In genomic region chr15:80844011-80844732, GRCh38 we compare ENCODE assay signal across 18 cellular contexts.
DNase-seq lines count a peak whose midpoint lies in the region; ATAC-seq and TF ChIP-seq lines count a peak whose summit lies in the region.
"Had no signal": no experiment of that assay in that cellular context is flagged by ENCODE, and none has a peak within 500 bp of the region (broad histone marks: within the 10 kb centered on the region; RNA-seq: fewer than 3 reads in every experiment).

No MANE protein-coding gene starts in this region.

- no peaks in the 10 kb centered on the region for H3K9me3 ChIP-seq in PC-9 (ENCODE audit: insufficient read depth, low read depth)
- H3K9me3 ChIP-seq: spleen, testis had no signal

- peaks cover 45% of the 10 kb centered on the region for H3F3A ChIP-seq in PC-9 (ENCODE audit: insufficient read depth, low read depth)
- H3F3A ChIP-seq in GM23338 (replicated peaks; ENCODE audit: low read depth), result no peaks in the 10 kb centered on the region

- H3K4me1 ChIP-seq in PC-9 (replicated peaks; ENCODE audit: insufficient read depth) (peaks cover 90% of the 10 kb centered on the region), GM23338 (ENCODE audit: insufficient read depth) (no peaks in the 10 kb centered on the region)
- H3K4me1 ChIP-seq: neural progenitor cell, testis had no signal

- H3K4me3 Mint-ChIP-seq in osteocyte (ENCODE audit: unreplicated experiment) (no peak overlapping the region), GM23338 (no peak overlapping the region)
- H3K4me3 Mint-ChIP-seq: activated T-cell treated with anti-CD3 and anti-CD28 coated beads, Interleukin-2, amount 50 U/mL, for 4 hours; CD8-positive, alpha-beta T cell; neural progenitor cell had no signal

- H3K27me3 Mint-ChIP-seq in osteocyte (ENCODE audit: unreplicated experiment), result no peaks in the 10 kb centered on the region
- H3K27me3 Mint-ChIP-seq in GM23338 (ENCODE audit: insufficient read depth, low read depth, poor library complexity), result peaks cover 12% of the 10 kb centered on the region

- CTCF ChIA-PET in PC-9 (lab: Charles Lee), result interaction anchor here (0.7 kb wide), 1 partner anchor 48 kb away, joined by 3 read pairs; no protein-coding TSS in a partner anchor

- TF ChIP-seq CTCF in PC-9 (conservative IDR thresholded peaks at IDR 0.05) (no peak), osteocyte (IDR thresholded peaks at IDR 0.05) (no peak), GM23338 (conservative IDR thresholded peaks at IDR 0.05; ENCODE audit: low read depth in 2 of 2) (no peak)

- H3K27ac ChIP-seq in PC-9, result peak overlapping the region; percentile 94
- H3K27ac ChIP-seq in GM23338 (ENCODE audit: low read depth), result no peak overlapping the region
- H3K27ac ChIP-seq: neural progenitor cell, spleen, testis had no signal

- peaks cover 6% of the 10 kb centered on the region; the same call in 1 of the 2 replicates for H3K79me2 ChIP-seq in PC-9 (ENCODE audit: low read depth)
- H3K79me2 ChIP-seq in GM23338 (replicated peaks; ENCODE audit: insufficient read depth), result no peaks in the 10 kb centered on the region

- H4K20me1 ChIP-seq in PC-9 (ENCODE audit: insufficient read depth) (no peaks in the 10 kb centered on the region), GM23338 (replicated peaks; ENCODE audit: insufficient read depth) (no peaks in the 10 kb centered on the region)

- intact Hi-C loops in PC-9 (cut with micrococcal nuclease; ENCODE audit: unreplicated experiment), result loop anchor here (5.0 to 10.0 kb wide), 2 partner anchors 123 to 259 kb away; no protein-coding TSS in a partner anchor

- H3K36me3 ChIP-seq in PC-9 (ENCODE audit: low read depth), result no peaks in the 10 kb centered on the region
- no peaks in the 10 kb centered on the region for H3K36me3 ChIP-seq in GM23338 (ENCODE audit: insufficient read depth)
- H3K36me3 ChIP-seq: neural progenitor cell, spleen had no signal

- H3K27ac Mint-ChIP-seq in osteocyte (ENCODE audit: unreplicated experiment), result peak overlapping the region; percentile 38
- no peak overlapping the region for H3K27ac Mint-ChIP-seq in GM23338
- H3K27ac Mint-ChIP-seq: CD8-positive, alpha-beta T cell; neural progenitor cell had no signal

- peak; percentile 75 for ATAC-seq in esophagus mucosa
- ATAC-seq in GM23338, result no peak
- no peak for ATAC-seq in GM18907 (IDR thresholded peaks at IDR 0.05; ENCODE audit: unreplicated experiment)
- ATAC-seq: activated T-cell treated with anti-CD3 and anti-CD28 coated beads, Interleukin-2, amount 50 U/mL, for 4 hours; CD8-positive, alpha-beta T cell; left ventricle myocardium superior had no signal

- H3K4me2 ChIP-seq in PC-9 (peak overlapping the region; percentile 53), GM23338 (no peak overlapping the region)
- H3K4me2 ChIP-seq: neural progenitor cell had no signal

- H3K27me3 ChIP-seq in PC-9 (ENCODE audit: insufficient read depth, low read depth) (no peaks in the 10 kb centered on the region), GM23338 (ENCODE audit: insufficient read depth) (no peaks in the 10 kb centered on the region)
- H3K27me3 ChIP-seq: neural progenitor cell, testis had no signal

- BruUV-seq in PC-9 (replicated peaks; lab: Mats Ljungman, UMichigan), result no TSS peak

- H3K9me2 ChIP-seq in PC-9 (ENCODE audit: insufficient read depth), result no peaks in the 10 kb centered on the region
- 0 out of 2 replicates have a peak, but pooled peaks cover 13% of the 10 kb centered on the region for H3K9me2 ChIP-seq in GM23338 (ENCODE audit: insufficient read depth)

- no peak overlapping the region for H3K4me3 ChIP-seq in PC-9
- H3K4me3 ChIP-seq in GM23338, result no peak overlapping the region
- H3K4me3 ChIP-seq: neural progenitor cell, spleen, testis had no signal

- POLR2A ChIA-PET in PC-9 (lab: Charles Lee; ENCODE audit: unreplicated experiment), result interaction anchor here (0.6 to 1.0 kb wide), 2 partner anchors 112 to 263 kb away, joined by 3 to 5 read pairs; no protein-coding TSS in a partner anchor

- peak; percentile 30 for DNase-seq in GM04503 (ENCODE audit: low read depth)
- DNase-seq in PC-9, result peak; percentile 56 to 91
- DNase-seq in osteocyte (ENCODE audit: extremely low spot score, unreplicated experiment), result no peak
- no peak for DNase-seq in GM23338 (ENCODE audit: low spot score)
- DNase-seq in NCI-H187 (lab: John Stamatoyannopoulos, UW), result no peak
- DNase-seq in dedifferentiated amniotic fluid mesenchymal stem cell (ENCODE audit: extremely low spot score), result no peak
- DNase-seq: activated T-cell treated with anti-CD3 and anti-CD28 coated beads, Interleukin-2, amount 50 U/mL, for 4 hours; aorta; CD8-positive, alpha-beta T cell; effector CD4-positive, alpha-beta T cell; left ventricle myocardium superior; MM.1S; spleen; T-helper 1 cell; testis had no signal

- H2AFZ ChIP-seq in PC-9, result no peak overlapping the region
- H2AFZ ChIP-seq in GM23338, result no peak overlapping the region
- H2AFZ ChIP-seq: neural progenitor cell had no signal

- H3K4me1 Mint-ChIP-seq in osteocyte (ENCODE audit: unreplicated experiment) (peaks cover 26% of the 10 kb centered on the region), GM23338 (peaks cover under 1% of the 10 kb centered on the region)

- H3K9me3 Mint-ChIP-seq in osteocyte (ENCODE audit: unreplicated experiment) (no peaks in the 10 kb centered on the region), GM23338 (no peaks in the 10 kb centered on the region; the same call in 2 of the 3 replicates)
- H3K9me3 Mint-ChIP-seq: activated T-cell treated with anti-CD3 and anti-CD28 coated beads, Interleukin-2, amount 50 U/mL, for 4 hours; CD8-positive, alpha-beta T cell; neural progenitor cell had no signal

- H3K36me3 Mint-ChIP-seq in osteocyte (ENCODE audit: unreplicated experiment), result peaks cover 69% of the 10 kb centered on the region
- H3K36me3 Mint-ChIP-seq in GM23338 (ENCODE audit: low read depth), result no peaks in the 10 kb centered on the region; the same call in 2 of the 3 replicates
- H3K36me3 Mint-ChIP-seq: CD8-positive, alpha-beta T cell; neural progenitor cell had no signal

TF ChIP-seq in GM23338, 12 proteins besides CTCF, POLR2A, EP300 and RAD21 (continues in another document):
- TF ChIP-seq JUNB (IDR thresholded peaks at IDR 0.05; ENCODE audit: unreplicated experiment), result no peak
- no peak for TF ChIP-seq NANOG (IDR thresholded peaks at IDR 0.05; ENCODE audit: borderline replicate concordance)
- no peak for TF ChIP-seq REST (IDR thresholded peaks at IDR 0.05; ENCODE audit: unreplicated experiment)
- TF ChIP-seq ZNF331 (CRISPR knock-in tag; IDR thresholded peaks at IDR 0.05; ENCODE audit: low read depth), result no peak

Comparison
In these comparisons a context has a peak if more than half of its experiments do, and no peak if none do; other contexts are left out.
1. DNase-seq: peak in GM04503 (single experiment) and PC-9 (2 of 2); none in osteocyte (single experiment), GM23338 (single experiment), NCI-H187 (0 of 2) and dedifferentiated amniotic fluid mesenchymal stem cell (single experiment).